15 cellular contexts compared by ENCODE assay signal in the genomic region with DNA sequence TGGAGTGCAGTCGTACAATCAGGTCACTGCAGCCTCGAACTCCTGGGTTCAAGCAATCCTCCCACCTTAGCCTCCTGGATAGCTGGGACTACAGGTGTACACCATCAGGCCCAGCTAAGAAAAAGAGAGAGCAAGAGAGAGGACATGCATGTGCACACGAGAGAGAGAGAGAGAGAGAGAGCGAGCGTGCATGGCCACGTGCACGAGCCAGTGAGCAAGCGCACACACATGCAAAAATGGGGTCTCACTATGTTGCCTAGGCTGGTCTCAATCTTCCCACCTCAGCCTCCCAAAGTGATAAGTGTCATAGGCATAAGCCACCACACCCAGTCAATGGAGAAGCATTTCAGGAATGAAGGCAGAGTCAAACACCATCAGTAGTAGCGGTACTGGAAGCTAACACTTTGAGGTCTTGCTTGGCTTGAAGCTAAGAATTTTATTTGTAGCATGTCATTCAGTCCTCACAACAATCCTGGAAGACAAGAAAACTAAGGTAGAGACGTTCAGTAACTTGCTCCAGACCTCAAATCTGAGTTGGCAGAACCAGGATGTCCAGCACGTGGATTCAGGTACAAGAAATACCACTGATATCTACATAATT. TPM values are rescaled to one million over a fixed set of nuclear protein-coding genes. Genes with fewer than 3 reads are reported as not detected.
DNase-seq lines count a peak whose midpoint lies in the region; ATAC-seq and TF ChIP-seq lines count a peak whose summit lies in the region.
"Had no signal": no experiment of that assay in that cellular context is flagged by ENCODE, and none has a peak within 500 bp of the region (broad histone marks: within the 10 kb centered on the region; RNA-seq: fewer than 3 reads in every experiment).

No MANE protein-coding gene starts in this region.

- H3K36me3 Mint-ChIP-seq in T-helper 2 cell treated with Interferon-gamma antibody and Interleukin-4, amounts not matched to agents 5 μg/mL and 100 μg/mL, for 36 hours (ENCODE audit: low read depth) = peaks cover 45% of the 10 kb centered on the region
- H3K36me3 Mint-ChIP-seq in activated CD8-positive, alpha-beta T cell treated with anti-CD3 and anti-CD28 coated beads for 36 hours (ENCODE audit: low read depth) = peaks cover 69% of the 10 kb centered on the region
- peaks cover 86% of the 10 kb centered on the region for H3K36me3 Mint-ChIP-seq in stimulated activated effector memory CD8-positive, alpha-beta T cell treated with anti-CD3 and anti-CD28 coated beads, Interleukin-12 subunit alpha, Interleukin-12 subunit beta, amount 100 ng/mL, for 72 hours

- no peak overlapping the region for H3K27ac ChIP-seq in Karpas-422 (ENCODE audit: low read length)
- no peak overlapping the region for H3K27ac ChIP-seq in prostate gland
- H3K27ac ChIP-seq: cardiac muscle cell, SK-N-MC had no signal

- no peak overlapping the region for H2AFZ ChIP-seq in Karpas-422 (ENCODE audit: low read length)

- no peak for TF ChIP-seq POLR2A in prostate gland (IDR thresholded peaks at IDR 0.05)

- no peaks in the 10 kb centered on the region for H3K27me3 Mint-ChIP-seq in T-helper 2 cell treated with Interferon-gamma antibody and Interleukin-4, amounts not matched to agents 5 μg/mL and 100 μg/mL, for 36 hours (ENCODE audit: low read depth)
- H3K27me3 Mint-ChIP-seq in activated CD8-positive, alpha-beta T cell treated with anti-CD3 and anti-CD28 coated beads for 36 hours = no peaks in the 10 kb centered on the region

- no peak overlapping the region for H3K4me2 ChIP-seq in Karpas-422 (ENCODE audit: low read depth, low read length, poor library complexity, severe bottlenecking)

- no peak for DNase-seq in T-helper 2 cell treated with Interferon-gamma antibody and Interleukin-4, amounts not matched to agents 5 μg/mL and 100 μg/mL, for 36 hours (ENCODE audit: low spot score)
- DNase-seq in T-helper 2 cell (no peak), iris pigment epithelial cell (ENCODE audit: low read depth) (peak; percentile 57), Karpas-422 (no peak), left lobe of liver (ENCODE audit: low spot score) (no peak), prostate gland (ENCODE audit: low spot score) (no peak)
- no peak for DNase-seq in activated CD8-positive, alpha-beta T cell treated with anti-CD3 and anti-CD28 coated beads for 36 hours
- no peak for DNase-seq in stimulated activated effector memory CD8-positive, alpha-beta T cell treated with anti-CD3 and anti-CD28 coated beads, Interleukin-12 subunit alpha, Interleukin-12 subunit beta, amount 100 ng/mL, for 72 hours (ENCODE audit: low spot score in 2 of 2)
- DNase-seq: 8988T, Caco-2, NCI-H2081 treated with DMSO at 0.1 percent for 48 hours, substantia nigra had no signal

- peak overlapping the region; percentile 56 for H3K4me3 Mint-ChIP-seq in T-helper 2 cell treated with Interferon-gamma antibody and Interleukin-4, amounts not matched to agents 5 μg/mL and 100 μg/mL, for 36 hours
- no peak overlapping the region for H3K4me3 Mint-ChIP-seq in activated CD8-positive, alpha-beta T cell treated with anti-CD3 and anti-CD28 coated beads for 36 hours
- peak overlapping the region; percentile 68 for H3K4me3 Mint-ChIP-seq in stimulated activated effector memory CD8-positive, alpha-beta T cell treated with anti-CD3 and anti-CD28 coated beads, Interleukin-12 subunit alpha, Interleukin-12 subunit beta, amount 100 ng/mL, for 72 hours

- H3K9me3 ChIP-seq in Karpas-422 (ENCODE audit: low read length) (no peaks in the 10 kb centered on the region), prostate gland (no peaks in the 10 kb centered on the region)
- H3K9me3 ChIP-seq: Caco-2, HAP-1 had no signal

- H3K27me3 ChIP-seq in Karpas-422 (ENCODE audit: low read length) = no peaks in the 10 kb centered on the region
- H3K27me3 ChIP-seq in prostate gland (replicated peaks; ENCODE audit: insufficient read depth) = no peaks in the 10 kb centered on the region
- H3K27me3 ChIP-seq: cardiac muscle cell had no signal

- no peak overlapping the region for H3K27ac Mint-ChIP-seq in T-helper 2 cell treated with Interferon-gamma antibody and Interleukin-4, amounts not matched to agents 5 μg/mL and 100 μg/mL, for 36 hours
- H3K27ac Mint-ChIP-seq in activated CD8-positive, alpha-beta T cell treated with anti-CD3 and anti-CD28 coated beads for 36 hours = peak overlapping the region; percentile 90
- H3K27ac Mint-ChIP-seq in stimulated activated effector memory CD8-positive, alpha-beta T cell treated with anti-CD3 and anti-CD28 coated beads, Interleukin-12 subunit alpha, Interleukin-12 subunit beta, amount 100 ng/mL, for 72 hours = peak overlapping the region; percentile 88

- intact Hi-C loops in activated CD8-positive, alpha-beta T cell treated with anti-CD3 and anti-CD28 coated beads for 36 hours (cut with micrococcal nuclease) = no loop called here
- intact Hi-C loops in prostate gland (cut with DNase I) = no loop called here

- no peaks in the 10 kb centered on the region for H3K9me3 Mint-ChIP-seq in T-helper 2 cell treated with Interferon-gamma antibody and Interleukin-4, amounts not matched to agents 5 μg/mL and 100 μg/mL, for 36 hours
- H3K9me3 Mint-ChIP-seq in activated CD8-positive, alpha-beta T cell treated with anti-CD3 and anti-CD28 coated beads for 36 hours = no peaks in the 10 kb centered on the region
- no peaks in the 10 kb centered on the region for H3K9me3 Mint-ChIP-seq in stimulated activated effector memory CD8-positive, alpha-beta T cell treated with anti-CD3 and anti-CD28 coated beads, Interleukin-12 subunit alpha, Interleukin-12 subunit beta, amount 100 ng/mL, for 72 hours

- no peak for TF ChIP-seq CTCF in activated CD8-positive, alpha-beta T cell treated with anti-CD3 and anti-CD28 coated beads for 36 hours (IDR thresholded peaks at IDR 0.05)
- TF ChIP-seq CTCF in prostate gland (IDR thresholded peaks at IDR 0.05) = no peak

- H3K79me2 ChIP-seq in Karpas-422 (ENCODE audit: low read length) = peaks cover 96% of the 10 kb centered on the region

- H3K9me2 ChIP-seq in Karpas-422 (replicated peaks; ENCODE audit: insufficient read depth, low read length) = no peaks in the 10 kb centered on the region

- peaks cover 32% of the 10 kb centered on the region for H3K4me1 Mint-ChIP-seq in T-helper 2 cell treated with Interferon-gamma antibody and Interleukin-4, amounts not matched to agents 5 μg/mL and 100 μg/mL, for 36 hours (ENCODE audit: low read depth)
- peaks cover 78% of the 10 kb centered on the region for H3K4me1 Mint-ChIP-seq in activated CD8-positive, alpha-beta T cell treated with anti-CD3 and anti-CD28 coated beads for 36 hours (ENCODE audit: low read depth)
- peaks cover 81% of the 10 kb centered on the region for H3K4me1 Mint-ChIP-seq in stimulated activated effector memory CD8-positive, alpha-beta T cell treated with anti-CD3 and anti-CD28 coated beads, Interleukin-12 subunit alpha, Interleukin-12 subunit beta, amount 100 ng/mL, for 72 hours

- 82% methylated on average over 11 of the region's 11 CpGs for WGBS in prostate gland

- H3K4me3 ChIP-seq in Karpas-422 (ENCODE audit: low read length) (no peak overlapping the region), prostate gland (no peak overlapping the region)
- H3K4me3 ChIP-seq: cardiac muscle cell, HAP-1, SK-N-MC had no signal

- POLR2A ChIA-PET in activated CD8-positive, alpha-beta T cell treated with anti-CD3 and anti-CD28 coated beads for 36 hours (lab: Charles Lee) = interaction anchor here (1.0 to 2.5 kb wide), 4 partner anchors 9 to 96 kb away, joined by 3 to 13 read pairs (median 6); no protein-coding TSS in a partner anchor

- no peak overlapping the region for H3K9ac ChIP-seq in Karpas-422 (ENCODE audit: low read length)

- H3K36me3 ChIP-seq in Karpas-422 (ENCODE audit: insufficient read depth, low read length) = peaks cover 36% of the 10 kb centered on the region
- H3K36me3 ChIP-seq in prostate gland = no peaks in the 10 kb centered on the region

- CTCF ChIA-PET in activated CD8-positive, alpha-beta T cell treated with anti-CD3 and anti-CD28 coated beads for 36 hours (lab: Charles Lee) = interaction anchor here (0.7 to 3.2 kb wide), 4 partner anchors 22 to 33 kb away, joined by 3 to 14 read pairs (median 3); no protein-coding TSS in a partner anchor

- peaks cover 81% of the 10 kb centered on the region for H4K20me1 ChIP-seq in Karpas-422 (ENCODE audit: insufficient read depth, low read depth, low read length)

- H3K4me1 ChIP-seq in Karpas-422 (ENCODE audit: low read length) (peaks cover 23% of the 10 kb centered on the region), prostate gland (replicated peaks) (no peaks in the 10 kb centered on the region)
- H3K4me1 ChIP-seq: Caco-2, HAP-1 had no signal

- no peak for ATAC-seq in activated CD8-positive, alpha-beta T cell treated with anti-CD3 and anti-CD28 coated beads for 36 hours
- ATAC-seq in stimulated activated effector memory CD8-positive, alpha-beta T cell treated with anti-CD3 and anti-CD28 coated beads, Interleukin-12 subunit alpha, Interleukin-12 subunit beta, amount 100 ng/mL, for 72 hours = peak; percentile 12
- no peak for ATAC-seq in left lobe of liver

RNA-seq across cellular contexts. Expression of gene GNB1, which starts 14.5 kb away (rescaled TPM):
- 100 to 1,000 TPM; 318 to 330 TPM for total RNA-seq in activated CD8-positive, alpha-beta T cell treated with anti-CD3 and anti-CD28 coated beads for 36 hours
- total RNA-seq in Karpas-422 (2014; rRNA removed; shearing (Covaris generic); ENCODE audit: low replicate concordance) = 65.7 and 93.7 TPM in 2 replicates
- total RNA-seq in left lobe of liver = 97.3 TPM
- total RNA-seq in prostate gland = 100 to 1,000 TPM; 163 to 233 TPM

RNA-seq across cellular contexts. Expression of gene CALML6, which starts 38.6 kb away (rescaled TPM):
- under 1 TPM; 0.47 to 0.76 TPM for total RNA-seq in activated CD8-positive, alpha-beta T cell treated with anti-CD3 and anti-CD28 coated beads for 36 hours
- total RNA-seq in Karpas-422 (2014; rRNA removed; shearing (Covaris generic); ENCODE audit: low replicate concordance) = 0.32 TPM in 1 of 2 replicates, not detected in the other
- total RNA-seq in left lobe of liver = 1.4 TPM
- total RNA-seq in prostate gland = under 1 TPM; 0.18 to 0.28 TPM

RNA-seq across cellular contexts. Expression of gene TMEM52, which starts 42.6 kb away (rescaled TPM):
- total RNA-seq in activated CD8-positive, alpha-beta T cell treated with anti-CD3 and anti-CD28 coated beads for 36 hours = 1 to 10 TPM; 2.1 to 2.2 TPM
- not detected in 2 replicates for total RNA-seq in Karpas-422 (2014; rRNA removed; shearing (Covaris generic); ENCODE audit: low replicate concordance)
- total RNA-seq in left lobe of liver = 11.3 TPM
- 10 to 100 TPM in 1 of 2 donors, 1 to 10 TPM in 1; 7.8 to 43.3 TPM for total RNA-seq in prostate gland
